17 cellular contexts compared by ENCODE assay signal in the genomic region with DNA sequence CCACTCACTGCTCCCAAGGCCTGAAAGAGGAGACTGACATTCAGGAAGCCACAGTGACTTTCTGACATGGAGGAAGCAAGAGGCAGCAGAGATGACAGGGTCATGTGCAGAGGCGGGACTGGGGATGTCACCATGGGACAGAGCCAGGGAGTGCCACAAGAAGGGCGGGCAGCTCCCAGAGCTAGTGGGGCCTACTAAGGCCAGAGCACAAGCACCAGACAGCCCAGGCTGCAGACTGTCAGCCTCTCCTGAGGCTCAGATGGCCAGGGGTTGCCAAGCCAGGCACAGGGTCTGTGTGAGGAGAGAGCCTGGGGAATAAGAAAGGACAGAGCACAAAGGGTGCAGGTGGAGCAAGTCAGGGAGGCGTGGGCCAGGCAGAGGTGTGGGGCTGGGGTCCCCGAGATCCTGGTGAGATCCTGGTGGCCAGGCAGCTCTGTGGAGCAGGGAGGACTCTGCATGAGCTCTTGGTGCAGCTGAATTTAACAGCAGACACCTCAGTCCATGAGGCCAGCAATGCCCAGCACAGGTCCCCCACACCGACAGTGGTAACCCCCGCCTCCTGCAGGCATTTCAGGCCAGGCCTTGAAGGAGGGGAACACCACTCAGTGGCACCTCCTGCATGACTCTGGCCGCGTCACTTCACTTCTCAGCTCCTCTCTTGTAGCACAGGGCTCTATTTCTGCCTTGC. TPM values are rescaled to one million over a fixed set of nuclear protein-coding genes. Genes with fewer than 3 reads are reported as not detected.
A peak's percentile ranks its signal among the peaks of the same experiment; 100 is the strongest.
DNase-seq lines count a peak whose midpoint lies in the region; ATAC-seq and TF ChIP-seq lines count a peak whose summit lies in the region.
"Had no signal": no experiment of that assay in that cellular context is flagged by ENCODE, and none has a peak within 500 bp of the region (broad histone marks: within the 10 kb centered on the region; RNA-seq: fewer than 3 reads in every experiment).

No MANE protein-coding gene starts in this region.

- POLR2A ChIA-PET in activated CD8-positive, alpha-beta T cell treated with anti-CD3 and anti-CD28 coated beads, Interleukin-2, amount 10 ng/mL, durations not matched to agents 7 days and 5 days (lab: Charles Lee), result interaction anchor here (0.6 kb wide), 1 partner anchor 13 kb away, joined by 3 read pairs; no protein-coding TSS in a partner anchor

- ATAC-seq in stimulated activated naive CD8-positive, alpha-beta T cell treated with anti-CD3 and anti-CD28 coated beads, Interleukin-15, Interleukin-2, amounts not matched to agents 100 U/mL and 50 U/mL, for 24 hours, result peak; percentile 21
- ATAC-seq in stimulated activated naive CD8-positive, alpha-beta T cell treated with anti-CD3 and anti-CD28 coated beads, Interleukin-15, amount 100 ng/mL, for 72 hours, result no peak
- no peak for ATAC-seq in activated CD8-positive, alpha-beta T cell treated with anti-CD3 and anti-CD28 coated beads, Interleukin-2, amount 10 ng/mL, durations not matched to agents 7 days and 5 days
- ATAC-seq in memory B cell (ENCODE audit: low read depth), result no peak
- no peak for ATAC-seq in GM18502 (IDR thresholded peaks at IDR 0.05; ENCODE audit: poor library complexity, unreplicated experiment)
- ATAC-seq: Panc1 had no signal

- H3K27me3 Mint-ChIP-seq in stimulated activated naive CD8-positive, alpha-beta T cell treated with anti-CD3 and anti-CD28 coated beads, Interleukin-15, amount 100 ng/mL, for 72 hours, result no peaks in the 10 kb centered on the region
- no peaks in the 10 kb centered on the region for H3K27me3 Mint-ChIP-seq in activated CD8-positive, alpha-beta T cell treated with anti-CD3 and anti-CD28 coated beads, Interleukin-2, amount 10 ng/mL, durations not matched to agents 7 days and 5 days (ENCODE audit: low read depth)
- H3K27me3 Mint-ChIP-seq in memory B cell, result no peaks in the 10 kb centered on the region
- H3K27me3 Mint-ChIP-seq: B cell had no signal

- H3K27ac Mint-ChIP-seq in stimulated activated naive CD8-positive, alpha-beta T cell treated with anti-CD3 and anti-CD28 coated beads, Interleukin-15, amount 100 ng/mL, for 72 hours, result peak overlapping the region in 1 of 2 donors; percentile 59
- peak overlapping the region; percentile 71 for H3K27ac Mint-ChIP-seq in activated CD8-positive, alpha-beta T cell treated with anti-CD3 and anti-CD28 coated beads, Interleukin-2, amount 10 ng/mL, durations not matched to agents 7 days and 5 days
- H3K27ac Mint-ChIP-seq in memory B cell, result peak overlapping the region; percentile 9

- H3K4me1 Mint-ChIP-seq in stimulated activated naive CD8-positive, alpha-beta T cell treated with anti-CD3 and anti-CD28 coated beads, Interleukin-15, amount 100 ng/mL, for 72 hours, result peaks cover 34% of the 10 kb centered on the region
- peaks cover 14% of the 10 kb centered on the region for H3K4me1 Mint-ChIP-seq in activated CD8-positive, alpha-beta T cell treated with anti-CD3 and anti-CD28 coated beads, Interleukin-2, amount 10 ng/mL, durations not matched to agents 7 days and 5 days (ENCODE audit: low read depth)
- H3K4me1 Mint-ChIP-seq in memory B cell, result peaks cover 20% of the 10 kb centered on the region

- peaks cover 53 to 58% of the 10 kb centered on the region in 2 donors for H3K36me3 ChIP-seq in thyroid gland

- no peak for DNase-seq in stimulated activated naive CD8-positive, alpha-beta T cell treated with anti-CD3 and anti-CD28 coated beads, Interleukin-15, Interleukin-2, amounts not matched to agents 100 U/mL and 50 U/mL, for 24 hours
- DNase-seq in stimulated activated naive CD8-positive, alpha-beta T cell treated with anti-CD3 and anti-CD28 coated beads, Interleukin-15, amount 100 ng/mL, for 72 hours, result no peak
- no peak for DNase-seq in activated CD8-positive, alpha-beta T cell treated with anti-CD3 and anti-CD28 coated beads, Interleukin-2, amount 10 ng/mL, durations not matched to agents 7 days and 5 days
- DNase-seq in memory B cell (ENCODE audit: low spot score in 2 of 2), result no peak
- no peak for DNase-seq in thyroid gland
- DNase-seq in DMS53 treated with DMSO at 0.1 percent for 48 hours (lab: John Stamatoyannopoulos, UW; ENCODE audit: unreplicated experiment), result no peak
- DNase-seq in middle frontal gyrus (ENCODE audit: extremely low spot score, low spot score), result no peak
- DNase-seq: dermis blood vessel endothelial cell; IMR-90; NCI-H1436 treated with DMSO at 0.1 percent for 48 hours; NCI-H510A treated with DMSO at 0.1 percent for 48 hours; stimulated activated CD4-positive, alpha-beta T cell treated with anti-CD3 and anti-CD28 coated beads, Interleukin-4, amount 100 ng/mL, for 4 hours; stimulated activated naive CD4-positive, alpha-beta T cell treated with Interleukin-2 at 50 U/mL for 16 hours; T-helper 9 cell had no signal

- 95 to 99% methylated on average over 8 of the region's 8 CpGs for WGBS in thyroid gland, 2 donors

- peaks cover 3 to 13% of the 10 kb centered on the region in 2 donors for H3K4me1 ChIP-seq in thyroid gland

- H3K4me3 Mint-ChIP-seq in stimulated activated naive CD8-positive, alpha-beta T cell treated with anti-CD3 and anti-CD28 coated beads, Interleukin-15, amount 100 ng/mL, for 72 hours, result no peak overlapping the region
- H3K4me3 Mint-ChIP-seq in activated CD8-positive, alpha-beta T cell treated with anti-CD3 and anti-CD28 coated beads, Interleukin-2, amount 10 ng/mL, durations not matched to agents 7 days and 5 days, result no peak overlapping the region
- no peak overlapping the region for H3K4me3 Mint-ChIP-seq in memory B cell
- H3K4me3 Mint-ChIP-seq: B cell had no signal

- H3K4me3 ChIP-seq in thyroid gland (replicated peaks in 1 of 3), result no peak overlapping the region

- no peaks in the 10 kb centered on the region for H3K9me3 Mint-ChIP-seq in stimulated activated naive CD8-positive, alpha-beta T cell treated with anti-CD3 and anti-CD28 coated beads, Interleukin-15, amount 100 ng/mL, for 72 hours
- no peaks in the 10 kb centered on the region for H3K9me3 Mint-ChIP-seq in activated CD8-positive, alpha-beta T cell treated with anti-CD3 and anti-CD28 coated beads, Interleukin-2, amount 10 ng/mL, durations not matched to agents 7 days and 5 days (ENCODE audit: insufficient read depth)
- no peaks in the 10 kb centered on the region for H3K9me3 Mint-ChIP-seq in memory B cell

- no peak overlapping the region for H3K27ac ChIP-seq in thyroid gland

- H3K9me3 ChIP-seq in thyroid gland, result no peaks in the 10 kb centered on the region

- intact Hi-C loops in thyroid gland (cut with DNase I), result no loop called here

- CTCF ChIA-PET in activated CD8-positive, alpha-beta T cell treated with anti-CD3 and anti-CD28 coated beads, Interleukin-2, amount 10 ng/mL, durations not matched to agents 7 days and 5 days (lab: Charles Lee), result no interaction called here

- peaks cover 51% of the 10 kb centered on the region for H3K36me3 Mint-ChIP-seq in activated CD8-positive, alpha-beta T cell treated with anti-CD3 and anti-CD28 coated beads, Interleukin-2, amount 10 ng/mL, durations not matched to agents 7 days and 5 days (ENCODE audit: low read depth)
- peaks cover 35% of the 10 kb centered on the region for H3K36me3 Mint-ChIP-seq in memory B cell

- TF ChIP-seq CTCF in thyroid gland (IDR thresholded peaks at IDR 0.05), result no peak

- TF ChIP-seq POLR2A in thyroid gland (IDR thresholded peaks at IDR 0.05), result no peak

- H3K27me3 ChIP-seq in thyroid gland, result no peaks in the 10 kb centered on the region

RNA-seq across cellular contexts. Expression of gene SGSM3, which starts 52.3 kb away (rescaled TPM):
- total RNA-seq in activated CD8-positive, alpha-beta T cell treated with anti-CD3 and anti-CD28 coated beads, Interleukin-2, amount 10 ng/mL, durations not matched to agents 7 days and 5 days, result 100 to 1,000 TPM; 105 TPM
- total RNA-seq in thyroid gland, result 10 to 100 TPM; 62.7 to 99.4 (median 65.1) TPM
